ENCODE assay signal across 21 cellular contexts in genomic region chr1:5525597-5526384, GRCh38.
A peak's percentile ranks its signal among the peaks of the same experiment; 100 is the strongest.
DNase-seq lines count a peak whose midpoint lies in the region; ATAC-seq and TF ChIP-seq lines count a peak whose summit lies in the region.
"Had no signal": no experiment of that assay in that cellular context is flagged by ENCODE, and none has a peak within 500 bp of the region (broad histone marks: within the 10 kb centered on the region; RNA-seq: fewer than 3 reads in every experiment).

No MANE protein-coding gene starts in this region.

- H2BK20ac ChIP-seq in H9 (ENCODE audit: low read depth, low read length, poor library complexity, severe bottlenecking): no peak overlapping the region

- no peak overlapping the region for H4K8ac ChIP-seq in H9 (replicated peaks; ENCODE audit: insufficient read length, low read depth, low read length)

- H3K9me3 ChIP-seq in right atrium auricular region (peaks cover 0 to 14% of the 10 kb centered on the region in 2 donors), vagina (no peaks in the 10 kb centered on the region), H9 (ENCODE audit: control insufficient read depth, low read depth, low read length) (no peaks in the 10 kb centered on the region)
- H3K9me3 ChIP-seq: Caco-2 had no signal

- H3K9me3 Mint-ChIP-seq in activated T-cell treated with anti-CD3 and anti-CD28 coated beads, Interleukin-2, amount 50 U/mL, for 4 hours: peaks cover 8% of the 10 kb centered on the region
- H3K9me3 Mint-ChIP-seq in H9: peaks cover 0 to 4% of the 10 kb centered on the region in 2 experiments; a peak in 3 of 5 replicates

- no peak overlapping the region for H2BK12ac ChIP-seq in H9 (ENCODE audit: insufficient read length, low read depth, low read length)

- no peak overlapping the region for H3K56ac ChIP-seq in H9 (ENCODE audit: insufficient read length, low read depth, low read length)

- H3K27ac ChIP-seq in right atrium auricular region (no peak overlapping the region), vagina (no peak overlapping the region), H9 (ENCODE audit: insufficient read length, low read depth, low read length) (no peak overlapping the region)
- H3K27ac ChIP-seq: C4-2B, HL-60, KMS-11 had no signal

- peaks cover 1% of the 10 kb centered on the region for H3K4me1 Mint-ChIP-seq in activated T-cell treated with anti-CD3 and anti-CD28 coated beads, Interleukin-2, amount 50 U/mL, for 4 hours (ENCODE audit: low read depth)
- H3K4me1 Mint-ChIP-seq in H9: peaks cover 5 to 6% of the 10 kb centered on the region in 2 experiments; a peak in 2 of 4 replicates

- TF ChIP-seq CTCF in right atrium auricular region (IDR thresholded peaks at IDR 0.05): no peak
- TF ChIP-seq CTCF in vagina (IDR thresholded peaks at IDR 0.05): no peak
- no peak for TF ChIP-seq CTCF in H9 (conservative IDR thresholded peaks at IDR 0.05)

- H2AFZ ChIP-seq in H9 (ENCODE audit: low read length): no peak overlapping the region

- ATAC-seq in activated T-cell treated with anti-CD3 and anti-CD28 coated beads, Interleukin-2, amount 50 U/mL, for 4 hours: no peak
- ATAC-seq: CD8-positive, alpha-beta T cell had no signal

- H3K4me1 ChIP-seq in right atrium auricular region (no peaks in the 10 kb centered on the region), vagina (no peaks in the 10 kb centered on the region), H9 (ENCODE audit: insufficient read depth, low read length) (no peaks in the 10 kb centered on the region)
- H3K4me1 ChIP-seq: Caco-2 had no signal

- H3K27me3 Mint-ChIP-seq in activated T-cell treated with anti-CD3 and anti-CD28 coated beads, Interleukin-2, amount 50 U/mL, for 4 hours (ENCODE audit: low read depth): peaks cover 12% of the 10 kb centered on the region
- H3K27me3 Mint-ChIP-seq in H9 (ENCODE audit: low read depth): peaks cover 66% of the 10 kb centered on the region

- no peak overlapping the region for H2AK5ac ChIP-seq in H9 (ENCODE audit: insufficient read length, low read length)

- H3K36me3 ChIP-seq in right atrium auricular region: no peaks in the 10 kb centered on the region
- H3K36me3 ChIP-seq in vagina: no peaks in the 10 kb centered on the region

- no peak for TF ChIP-seq POLR2A in vagina (IDR thresholded peaks at IDR 0.05)

- no peak overlapping the region for H3K4ac ChIP-seq in H9 (ENCODE audit: low read depth, low read length)

- H3K4me3 ChIP-seq in right atrium auricular region (no peak overlapping the region), vagina (no peak overlapping the region)

- H3K23ac ChIP-seq in H9 (ENCODE audit: insufficient read length, low read depth, low read length): no peak overlapping the region

- no peaks in the 10 kb centered on the region for H3K79me1 ChIP-seq in H9 (ENCODE audit: insufficient read depth, low read depth, low read length, poor library complexity, severe bottlenecking)

- H3K23me2 ChIP-seq in H9 (ENCODE audit: insufficient read length, low read depth, low read length, poor library complexity, severe bottlenecking): no peaks in the 10 kb centered on the region

- no peak overlapping the region for H4K91ac ChIP-seq in H9 (ENCODE audit: insufficient read length, low read depth, low read length)

- H3K27me3 ChIP-seq in right atrium auricular region (no peaks in the 10 kb centered on the region), vagina (no peaks in the 10 kb centered on the region), H9 (ENCODE audit: insufficient read depth, low read length) (no peaks in the 10 kb centered on the region)

- no peak overlapping the region for H3K9ac ChIP-seq in H9 (ENCODE audit: extremely low read depth, insufficient read length, low read length)
- H3K9ac ChIP-seq: KMS-11 had no signal

- no peak overlapping the region for H4K5ac ChIP-seq in H9 (ENCODE audit: insufficient read length, low read depth, low read length)

- no peak overlapping the region for H3K14ac ChIP-seq in H9 (ENCODE audit: insufficient read depth, low read length)

- H3K79me2 ChIP-seq in H9 (ENCODE audit: insufficient read depth, low read length): no peaks in the 10 kb centered on the region

- no peak overlapping the region for H2BK15ac ChIP-seq in H9 (ENCODE audit: low read depth, low read length)

- intact Hi-C loops in cardiac septum (cut with DNase I): no loop called here
- intact Hi-C loops in vagina (cut with DNase I): no loop called here

- no peak overlapping the region for H3K18ac ChIP-seq in H9 (ENCODE audit: insufficient read length, low read depth, low read length)

- H3K36me3 Mint-ChIP-seq in activated T-cell treated with anti-CD3 and anti-CD28 coated beads, Interleukin-2, amount 50 U/mL, for 4 hours (ENCODE audit: insufficient read depth): no peaks in the 10 kb centered on the region
- H3K36me3 Mint-ChIP-seq in H9 (ENCODE audit: insufficient read depth in 1 of 3, low read depth in 3 of 3): no peaks in the 10 kb centered on the region
- H3K36me3 Mint-ChIP-seq: CD8-positive, alpha-beta T cell; IgD-negative memory B cell had no signal

- H4K20me1 ChIP-seq in H9 (ENCODE audit: control insufficient read depth, insufficient read depth, insufficient read length): no peaks in the 10 kb centered on the region

- peak; percentile 44 for DNase-seq in right atrium auricular region (ENCODE audit: low spot score)
- DNase-seq in cardiac septum (ENCODE audit: low spot score): no peak
- DNase-seq in H4 (ENCODE audit: low spot score): peak; percentile 2
- DNase-seq in mesenteric fat pad (ENCODE audit: low spot score): peak; percentile 82
- DNase-seq in vagina (ENCODE audit: extremely low spot score in 2 of 2): peak; percentile 70 to 87
- DNase-seq in activated T-cell treated with anti-CD3 and anti-CD28 coated beads, Interleukin-2, amount 50 U/mL, for 4 hours: no peak
- DNase-seq in NCI-H2196 treated with DMSO at 0.1 percent for 48 hours (lab: John Stamatoyannopoulos, UW; ENCODE audit: unreplicated experiment): no peak
- DNase-seq in H9: no peak
- DNase-seq: AML-193; Caco-2; CD8-positive, alpha-beta T cell; MM.1S; NCI-H2029; NCI-H2227 treated with DMSO at 0.1 percent for 48 hours; NCI-H526 treated with DMSO at 0.1 percent for 48 hours; Right ventricle myocardium superior; RPMI8226 had no signal

- no CpG with 5 or more reads among the region's 27 CpGs for WGBS in H9 (ENCODE audit: extremely low coverage, insufficient read length, low lambda C conversion rate)

- H3K4me2 ChIP-seq in H9 (ENCODE audit: insufficient read depth, insufficient read length, low read length): no peak overlapping the region
- H3K4me2 ChIP-seq: KMS-11 had no signal

- H3K4me3 Mint-ChIP-seq in activated T-cell treated with anti-CD3 and anti-CD28 coated beads, Interleukin-2, amount 50 U/mL, for 4 hours: no peak overlapping the region
- no peak overlapping the region for H3K4me3 Mint-ChIP-seq in H9
- H3K4me3 Mint-ChIP-seq: CD8-positive, alpha-beta T cell; IgD-negative memory B cell had no signal

- no peak overlapping the region for H3K27ac Mint-ChIP-seq in H9
- H3K27ac Mint-ChIP-seq: CD8-positive, alpha-beta T cell; IgD-negative memory B cell had no signal

- no peak overlapping the region for H3T11ph ChIP-seq in H9 (ENCODE audit: low read length)

- H2BK5ac ChIP-seq in H9 (ENCODE audit: insufficient read length, low read length): no peak overlapping the region

- no peak overlapping the region for H2BK120ac ChIP-seq in H9 (ENCODE audit: low read depth, low read length, poor library complexity, severe bottlenecking)

Comparison
In these comparisons a context has a peak if more than half of its experiments do, and no peak if none do; other contexts are left out.
1. DNase-seq: peak in right atrium auricular region (single experiment), H4 (single experiment), mesenteric fat pad (single experiment) and vagina (2 of 2); none in cardiac septum (single experiment), activated T-cell treated with anti-CD3 and anti-CD28 coated beads, Interleukin-2, amount 50 U/mL, for 4 hours (single experiment), NCI-H2196 treated with DMSO at 0.1 percent for 48 hours (single experiment) and H9 (single experiment).